Comparison of ENCODE assay signal across 15 cellular contexts in genomic region chr9:125425176-125425897, GRCh38.
DNase-seq lines count a peak whose midpoint lies in the region; ATAC-seq, FAIRE-seq and TF ChIP-seq lines count a peak whose summit lies in the region.
"Had no signal": no experiment of that assay in that cellular context is flagged by ENCODE, and none has a peak within 500 bp of the region (broad histone marks: within the 10 kb centered on the region; RNA-seq: fewer than 3 reads in every experiment).

No MANE protein-coding gene starts in this region.

- H4K20me1 ChIP-seq in GM23338 (replicated peaks; ENCODE audit: insufficient read depth) = no peaks in the 10 kb centered on the region
- no peaks in the 10 kb centered on the region for H4K20me1 ChIP-seq in OCI-LY1 (ENCODE audit: insufficient read depth, low read length)
- H4K20me1 ChIP-seq in K562 (replicated peaks; ENCODE audit: control insufficient read depth, insufficient read depth, low read length) = no peaks in the 10 kb centered on the region

- in situ Hi-C loops in K562 (cut with MboI) = no loop called here

- H3F3A ChIP-seq in GM23338 (replicated peaks; ENCODE audit: low read depth) (no peaks in the 10 kb centered on the region), OCI-LY1 (ENCODE audit: insufficient read depth, low read length) (no peaks in the 10 kb centered on the region)

- no peak overlapping the region for H3K14ac ChIP-seq in neuronal stem cell (ENCODE audit: low read length)

- H3K36me3 Mint-ChIP-seq in GM23338 (ENCODE audit: low read depth) = no peaks in the 10 kb centered on the region

- H3K23ac ChIP-seq in neuronal stem cell (ENCODE audit: low read depth, low read length, poor library complexity) = no peak overlapping the region

- CTCF ChIA-PET in K562 (lab: Yijun Ruan, JAX; ENCODE audit: low intra/inter-chr PET ratio) = no interaction called here

- H3K27ac Mint-ChIP-seq in GM23338 = no peak overlapping the region
- H3K27ac Mint-ChIP-seq: CD4-positive, CD25-positive, alpha-beta regulatory T cell had no signal

- no peak overlapping the region for H3K4me3 Mint-ChIP-seq in GM23338
- H3K4me3 Mint-ChIP-seq: CD4-positive, CD25-positive, alpha-beta regulatory T cell had no signal

- no peak for TF ChIP-seq CTCF in GM23338 (conservative IDR thresholded peaks at IDR 0.05; ENCODE audit: low read depth in 2 of 2)
- TF ChIP-seq CTCF in OCI-LY1 (IDR thresholded peaks at IDR 0.05; ENCODE audit: low read length) = no peak
- TF ChIP-seq CTCF in K562 (IDR thresholded peaks at IDR 0.05 in 2 of 3, conservative IDR thresholded peaks at IDR 0.05 in 1 of 3; ENCODE audit: insufficient read depth in 2 of 3, low read depth in 1 of 3, low read length in 3 of 3) = no peak
- TF ChIP-seq CTCF in lower lobe of right lung (IDR thresholded peaks at IDR 0.05) = no peak

- H3K4me3 ChIP-seq in GM23338 (no peak overlapping the region), OCI-LY1 (ENCODE audit: low read depth, low read length, poor library complexity, severe bottlenecking) (no peak overlapping the region), K562 (no peak overlapping the region), neuronal stem cell (ENCODE audit: low read length in 2 of 2) (no peak overlapping the region), lower lobe of right lung (no peak overlapping the region)

- H3K4me1 Mint-ChIP-seq in GM23338 = peaks cover 1% of the 10 kb centered on the region; the same call in 1 of the 3 replicates

- no peak for FAIRE-seq in K562 (lab: Jason Lieb, UNC)
- no peak for FAIRE-seq in urothelium cell line (lab: Jason Lieb, UNC)

- POLR2A ChIA-PET in K562 (lab: Yijun Ruan, JAX) = no interaction called here

- H3K27me3 Mint-ChIP-seq in GM23338 (ENCODE audit: insufficient read depth, low read depth, poor library complexity) = peaks cover 7% of the 10 kb centered on the region
- H3K27me3 Mint-ChIP-seq: CD4-positive, CD25-positive, alpha-beta regulatory T cell had no signal

- H3K27me3 ChIP-seq in GM23338 (ENCODE audit: insufficient read depth) = no peaks in the 10 kb centered on the region
- H3K27me3 ChIP-seq in OCI-LY1 (ENCODE audit: insufficient read depth, low read length) = peaks cover 5% of the 10 kb centered on the region; the same call in 1 of the 2 replicates
- no peaks in the 10 kb centered on the region for H3K27me3 ChIP-seq in K562 (ENCODE audit: control insufficient read depth in 2 of 2, insufficient read depth in 2 of 2, low read length in 2 of 2)
- no peaks in the 10 kb centered on the region for H3K27me3 ChIP-seq in neuronal stem cell (ENCODE audit: control insufficient read depth in 3 of 3, insufficient read depth in 3 of 3, low read depth in 1 of 3, low read length in 3 of 3)
- H3K27me3 ChIP-seq in lower lobe of right lung (ENCODE audit: low read depth) = no peaks in the 10 kb centered on the region

- no TSS peak for BruUV-seq in K562 (replicated peaks; lab: Mats Ljungman, UMichigan)

- intact Hi-C loops in K562 (cut with micrococcal nuclease) = loop anchor here (5.0 kb wide), 2 partner anchors 47 to 112 kb away; no protein-coding TSS in a partner anchor
- intact Hi-C loops in lower lobe of right lung (cut with DNase I) = no loop called here

- no peaks in the 10 kb centered on the region for H3K79me1 ChIP-seq in neuronal stem cell (ENCODE audit: low read depth, low read length)

- H2BK15ac ChIP-seq in neuronal stem cell (ENCODE audit: low read length) = no peak overlapping the region

- H3K9me1 ChIP-seq in K562 (ENCODE audit: control insufficient read depth, insufficient read depth, low read length) = no peaks in the 10 kb centered on the region

- H3K4me1 ChIP-seq in GM23338 (ENCODE audit: insufficient read depth) (no peaks in the 10 kb centered on the region), OCI-LY1 (ENCODE audit: insufficient read depth, low read length, severe bottlenecking) (peaks cover 11% of the 10 kb centered on the region), K562 (replicated peaks in 1 of 2; ENCODE audit: control insufficient read depth in 2 of 2, insufficient read depth in 2 of 2, low read length in 2 of 2) (peaks cover 9 to 49% of the 10 kb centered on the region in 2 experiments; a peak in 4 of 5 replicates), neuronal stem cell (ENCODE audit: control insufficient read depth in 2 of 2, insufficient read depth in 1 of 2, low read depth in 1 of 2, low read length in 2 of 2) (peaks cover 0 to 3% of the 10 kb centered on the region in 2 donors), lower lobe of right lung (no peaks in the 10 kb centered on the region)

- H2AK5ac ChIP-seq in neuronal stem cell (ENCODE audit: low read depth, low read length) = no peak overlapping the region

- no peaks in the 10 kb centered on the region for H3K9me3 Mint-ChIP-seq in GM23338
- H3K9me3 Mint-ChIP-seq: CD4-positive, CD25-positive, alpha-beta regulatory T cell had no signal

- WGBS in K562 (ENCODE audit: insufficient coverage, low coverage, missing lambda C conversion rate) = 68% methylated on average over 19 of the region's 19 CpGs
- WGBS in neuronal stem cell (ENCODE audit: extremely low coverage in 2 of 2, insufficient read length in 2 of 2, insufficient replicate concordance in 1 of 2), 2 donors = no CpG with 5 or more reads among the region's 19 CpGs

- H3K27ac ChIP-seq in GM23338 (ENCODE audit: low read depth) = no peak overlapping the region
- H3K27ac ChIP-seq in OCI-LY1 (ENCODE audit: low read depth, low read length, poor library complexity, severe bottlenecking) = no peak overlapping the region
- no peak overlapping the region for H3K27ac ChIP-seq in K562 (ENCODE audit: extremely low read depth, low read depth, low read length)
- H3K27ac ChIP-seq in neuronal stem cell (replicated peaks; ENCODE audit: low read length) = no peak overlapping the region
- H3K27ac ChIP-seq in lower lobe of right lung = no peak overlapping the region

- no peak overlapping the region for H4K8ac ChIP-seq in neuronal stem cell (ENCODE audit: low read depth, low read length)

- H2AFZ ChIP-seq in GM23338 (peak overlapping the region; percentile 94), OCI-LY1 (ENCODE audit: low read length) (peak overlapping the region; percentile 99), K562 (ENCODE audit: low read depth, low read length) (peak overlapping the region; percentile 99), neuronal stem cell (ENCODE audit: low read length) (peak overlapping the region; percentile 86)

- H3K4me2 ChIP-seq in GM23338 (no peak overlapping the region), OCI-LY1 (ENCODE audit: low read length) (no peak overlapping the region), K562 (ENCODE audit: insufficient read depth, low read length) (no peak overlapping the region), neuronal stem cell (ENCODE audit: insufficient read depth, low read length, poor library complexity, severe bottlenecking) (no peak overlapping the region)

- H3K9me2 ChIP-seq in GM23338 (ENCODE audit: insufficient read depth) (no peaks in the 10 kb centered on the region), OCI-LY1 (ENCODE audit: low read depth, low read length) (no peaks in the 10 kb centered on the region)

- no peak for ATAC-seq in GM23338
- no peak for ATAC-seq in K562
- ATAC-seq in lower lobe of right lung = no peak

- no peak for TF ChIP-seq RAD21 in K562 (CRISPR knock-in tag; conservative IDR thresholded peaks at IDR 0.05 in 1 of 2, IDR thresholded peaks at IDR 0.05 in 1 of 2)

- no peak overlapping the region for H2BK120ac ChIP-seq in neuronal stem cell (ENCODE audit: low read depth, low read length)

- H4K91ac ChIP-seq in neuronal stem cell (ENCODE audit: low read depth, low read length, poor library complexity) = no peak overlapping the region

- no peaks in the 10 kb centered on the region for H3K79me2 ChIP-seq in GM23338 (replicated peaks; ENCODE audit: insufficient read depth)
- H3K79me2 ChIP-seq in OCI-LY1 (ENCODE audit: insufficient read depth, low read length) = no peaks in the 10 kb centered on the region
- H3K79me2 ChIP-seq in K562 (ENCODE audit: control insufficient read depth, insufficient read depth, low read length) = no peaks in the 10 kb centered on the region

- TF ChIP-seq EP300 in K562 (IDR thresholded peaks at IDR 0.05; ENCODE audit: low read length) = no peak

- no peaks in the 10 kb centered on the region for H3K36me3 ChIP-seq in GM23338 (ENCODE audit: insufficient read depth)
- H3K36me3 ChIP-seq in OCI-LY1 (ENCODE audit: insufficient read depth, low read length) = no peaks in the 10 kb centered on the region
- no peaks in the 10 kb centered on the region for H3K36me3 ChIP-seq in K562 (ENCODE audit: control insufficient read depth, insufficient read depth, low read length)
- no peaks in the 10 kb centered on the region for H3K36me3 ChIP-seq in neuronal stem cell (replicated peaks in 1 of 2; ENCODE audit: control insufficient read depth in 2 of 2, insufficient read depth in 2 of 2, low read length in 2 of 2)
- no peaks in the 10 kb centered on the region for H3K36me3 ChIP-seq in lower lobe of right lung

- H2BK12ac ChIP-seq in neuronal stem cell (ENCODE audit: low read length) = no peak overlapping the region

- DNase-seq in GM23338 (ENCODE audit: low spot score) = no peak
- no peak for DNase-seq in K562 (ENCODE audit: extremely low read depth in 1 of 4, low spot score in 3 of 4)
- no peak for DNase-seq in neuronal stem cell (ENCODE audit: low spot score)
- DNase-seq in urothelium cell line (ENCODE audit: low spot score) = no peak
- DNase-seq in HuH-7.5 (ENCODE audit: low spot score) = no peak
- DNase-seq in SHP77 (lab: John Stamatoyannopoulos, UW) = no peak
- no peak for DNase-seq in lower lobe of right lung
- DNase-seq: ACHN; CD4-positive, CD25-positive, alpha-beta regulatory T cell; H7; NCI-H1092; NCI-H2107; NCI-H226; SIG-M5 had no signal

- H3K4ac ChIP-seq in neuronal stem cell (ENCODE audit: low read length) = no peak overlapping the region

- H3K9me3 ChIP-seq in OCI-LY1 (ENCODE audit: low read length) = no peaks in the 10 kb centered on the region
- H3K9me3 ChIP-seq in K562 (replicated peaks; ENCODE audit: control insufficient read depth, insufficient read depth, low read depth, low read length) = no peaks in the 10 kb centered on the region
- no peaks in the 10 kb centered on the region for H3K9me3 ChIP-seq in neuronal stem cell (replicated peaks in 1 of 2; ENCODE audit: control insufficient read depth in 2 of 2, insufficient read depth in 1 of 2, low read depth in 1 of 2, low read length in 2 of 2)
- no peaks in the 10 kb centered on the region for H3K9me3 ChIP-seq in lower lobe of right lung

- no peak overlapping the region for H3K9ac ChIP-seq in OCI-LY1 (ENCODE audit: low read length)
- H3K9ac ChIP-seq in K562 (ENCODE audit: insufficient read depth in 1 of 2, low read depth in 2 of 2, low read length in 2 of 2) = no peak overlapping the region
- no peak overlapping the region for H3K9ac ChIP-seq in neuronal stem cell (ENCODE audit: low read depth, low read length, poor library complexity)

- no peak for TF ChIP-seq POLR2A in K562 (conservative IDR thresholded peaks at IDR 0.05)

- no peak overlapping the region for H3K18ac ChIP-seq in neuronal stem cell (ENCODE audit: low read length)

- H2BK5ac ChIP-seq in neuronal stem cell (ENCODE audit: low read length) = no peak overlapping the region

TF ChIP-seq in K562, 482 proteins besides CTCF, POLR2A, EP300 and RAD21 (continues in another document):
- TF ChIP-seq JUN (IDR thresholded peaks at IDR 0.05; ENCODE audit: borderline replicate concordance, low read depth, low read length) (no peak), JUN (CRISPR knock-in tag; IDR thresholded peaks at IDR 0.05; ENCODE audit: borderline replicate concordance) (no peak), FIP1L1 (IDR thresholded peaks at IDR 0.05; ENCODE audit: low read depth, low read length, poor library complexity, severe bottlenecking) (no peak)
